ENCODE assay signal across 15 cellular contexts in genomic region chr14:80638620-80639215, GRCh38.
DNase-seq lines count a peak whose midpoint lies in the region; ATAC-seq, FAIRE-seq and TF ChIP-seq lines count a peak whose summit lies in the region.
"Had no signal": no experiment of that assay in that cellular context is flagged by ENCODE, and none has a peak within 500 bp of the region (broad histone marks: within the 10 kb centered on the region; RNA-seq: fewer than 3 reads in every experiment).

No MANE protein-coding gene starts in this region.

- H3K9me3 ChIP-seq in AG04450 (ENCODE audit: control insufficient read depth, insufficient read depth, low read length): 0 out of 2 replicates have a peak, but pooled peaks cover 2% of the 10 kb centered on the region
- no peaks in the 10 kb centered on the region for H3K9me3 ChIP-seq in keratinocyte (ENCODE audit: control insufficient read depth, low read depth, low read length)
- H3K9me3 ChIP-seq in upper lobe of right lung: no peaks in the 10 kb centered on the region
- H3K9me3 ChIP-seq: lower lobe of right lung had no signal

- H4K20me1 ChIP-seq in keratinocyte (ENCODE audit: control insufficient read depth, extremely low read depth, insufficient read depth, low read length): no peaks in the 10 kb centered on the region

- CTCF ChIA-PET in AG04450 (lab: Charles Lee): no interaction called here

- in situ Hi-C loops in astrocyte of the spinal cord (cut with HindIII; ENCODE audit: low sequenced_read_pairs): no loop called here

- H3K4me3 ChIP-seq in AG04450 (ENCODE audit: low read depth, low read length) (no peak overlapping the region), astrocyte of the spinal cord (ENCODE audit: low read depth, low read length) (no peak overlapping the region), keratinocyte (ENCODE audit: control insufficient read depth in 2 of 3, extremely low read depth in 1 of 3, insufficient read depth in 2 of 3, low read depth in 1 of 3, low read length in 3 of 3) (no peak overlapping the region), upper lobe of right lung (no peak overlapping the region)
- H3K4me3 ChIP-seq: K562, lower lobe of right lung had no signal

- FAIRE-seq in HTR-8/SVneo (lab: Jason Lieb, UNC) (peak; percentile 75), keratinocyte (lab: Jason Lieb, UNC) (peak; percentile 43)
- FAIRE-seq: K562 had no signal

- H3K9me3 Mint-ChIP-seq in glutamatergic neuron (ENCODE audit: unreplicated experiment): no peaks in the 10 kb centered on the region

- dilution Hi-C loops in keratinocyte (cut with MboI; ENCODE audit: extremely low pct_ligation_motif_present, low sequenced_read_pairs): no loop called here

- no peak for ATAC-seq in upper lobe of right lung
- no peak for ATAC-seq in GM18870 (IDR thresholded peaks at IDR 0.05; ENCODE audit: unreplicated experiment)
- ATAC-seq: K562, lower lobe of right lung had no signal

- H3K27me3 ChIP-seq in AG04450 (ENCODE audit: control insufficient read depth, insufficient read depth, low read length) (no peaks in the 10 kb centered on the region), keratinocyte (ENCODE audit: control insufficient read depth, extremely low read depth, insufficient read depth, low read length) (no peaks in the 10 kb centered on the region), upper lobe of right lung (no peaks in the 10 kb centered on the region)

- no peaks in the 10 kb centered on the region for H3K36me3 Mint-ChIP-seq in glutamatergic neuron (ENCODE audit: unreplicated experiment)

- POLR2A ChIA-PET in AG04450 (lab: Yijun Ruan, JAX): no interaction called here

- TF ChIP-seq CTCF in AG04450 (IDR thresholded peaks at IDR 0.05; ENCODE audit: low read depth, low read length) (no peak), astrocyte of the spinal cord (IDR thresholded peaks at IDR 0.05; ENCODE audit: low read depth, low read length) (no peak), keratinocyte (optimal IDR thresholded peaks at IDR 0.05 in 1 of 3, IDR thresholded peaks at IDR 0.05 in 1 of 3, conservative IDR thresholded peaks at IDR 0.05 in 1 of 3; ENCODE audit: extremely low read depth in 1 of 3, insufficient read depth in 2 of 3, low read length in 3 of 3) (no peak), upper lobe of right lung (IDR thresholded peaks at IDR 0.05) (no peak), glutamatergic neuron (IDR thresholded peaks at IDR 0.05; ENCODE audit: partially characterized antibody, unreplicated experiment) (no peak)

- no peaks in the 10 kb centered on the region for H3K4me1 Mint-ChIP-seq in glutamatergic neuron (ENCODE audit: low read depth, unreplicated experiment)

- H3K4me3 Mint-ChIP-seq in glutamatergic neuron (ENCODE audit: unreplicated experiment): no peak overlapping the region

- H3K79me2 ChIP-seq in keratinocyte (ENCODE audit: control insufficient read depth, insufficient read depth, low read length): no peaks in the 10 kb centered on the region
- H3K79me2 ChIP-seq: parathyroid adenoma had no signal

- H3K4me1 ChIP-seq in keratinocyte (ENCODE audit: control insufficient read depth, extremely low read depth, insufficient read depth, low read length) (peaks cover 19% of the 10 kb centered on the region), upper lobe of right lung (no peaks in the 10 kb centered on the region)
- H3K4me1 ChIP-seq: lower lobe of right lung, parathyroid adenoma had no signal

- H3K9me1 ChIP-seq in keratinocyte (ENCODE audit: control insufficient read depth, extremely low read depth, insufficient read depth, low read length): no peaks in the 10 kb centered on the region

- H3K27me3 Mint-ChIP-seq in glutamatergic neuron (ENCODE audit: unreplicated experiment): no peaks in the 10 kb centered on the region

- no peak overlapping the region for H3K27ac Mint-ChIP-seq in glutamatergic neuron (ENCODE audit: unreplicated experiment)

- H2AFZ ChIP-seq in keratinocyte (ENCODE audit: control insufficient read depth, low read length): no peak overlapping the region
- H2AFZ ChIP-seq: parathyroid adenoma had no signal

- peak overlapping the region; percentile 31 for H3K4me2 ChIP-seq in keratinocyte (ENCODE audit: control insufficient read depth, extremely low read depth, insufficient read depth, low read depth, low read length)

- intact Hi-C loops in upper lobe of right lung (cut with DNase I): no loop called here

- H3K27ac ChIP-seq in AG04450 (ENCODE audit: low read depth, low read length) (peak overlapping the region; percentile 96), keratinocyte (ENCODE audit: control insufficient read depth, insufficient read depth, low read length) (peak overlapping the region; percentile 45), upper lobe of right lung (no peak overlapping the region)
- H3K27ac ChIP-seq: C4-2B, lower lobe of right lung, parathyroid adenoma had no signal

- H3K36me3 ChIP-seq in keratinocyte (ENCODE audit: control insufficient read depth in 2 of 2, extremely low read depth in 1 of 2, insufficient read depth in 2 of 2, low read length in 2 of 2) (no peaks in the 10 kb centered on the region), upper lobe of right lung (no peaks in the 10 kb centered on the region)
- H3K36me3 ChIP-seq: lower lobe of right lung had no signal

- peak; percentile 58 for DNase-seq in AG04450 (ENCODE audit: low read depth, low spot score)
- DNase-seq in HTR-8/SVneo (ENCODE audit: insufficient read length, low spot score): peak; percentile 62
- DNase-seq in astrocyte of the spinal cord (ENCODE audit: low read depth, low spot score): peak; percentile 70
- DNase-seq in keratinocyte (ENCODE audit: low read depth, low spot score): no peak
- no peak for DNase-seq in activated naive CD4-positive, alpha-beta T cell treated with anti-CD3 and anti-CD28 coated beads, Interleukin-2, amount 50 U/mL, for 16 hours
- no peak for DNase-seq in upper lobe of right lung
- no peak for DNase-seq in glutamatergic neuron
- DNase-seq: lower lobe of right lung, NCI-H2171 treated with DMSO at 0.1 percent for 48 hours, Right ventricle myocardium superior, substantia nigra had no signal

- no peak overlapping the region for H3K9ac ChIP-seq in keratinocyte (ENCODE audit: control insufficient read depth, extremely low read depth, insufficient read depth, low read length)
- H3K9ac ChIP-seq: parathyroid adenoma had no signal

Comparison
In these comparisons a context has a peak if more than half of its experiments do, and no peak if none do; other contexts are left out.
1. DNase-seq: peak in AG04450 (single experiment), HTR-8/SVneo (single experiment) and astrocyte of the spinal cord (single experiment); none in keratinocyte (single experiment), activated naive CD4-positive, alpha-beta T cell treated with anti-CD3 and anti-CD28 coated beads, Interleukin-2, amount 50 U/mL, for 16 hours (single experiment), upper lobe of right lung (single experiment) and glutamatergic neuron (single experiment).